In the genomic region with DNA sequence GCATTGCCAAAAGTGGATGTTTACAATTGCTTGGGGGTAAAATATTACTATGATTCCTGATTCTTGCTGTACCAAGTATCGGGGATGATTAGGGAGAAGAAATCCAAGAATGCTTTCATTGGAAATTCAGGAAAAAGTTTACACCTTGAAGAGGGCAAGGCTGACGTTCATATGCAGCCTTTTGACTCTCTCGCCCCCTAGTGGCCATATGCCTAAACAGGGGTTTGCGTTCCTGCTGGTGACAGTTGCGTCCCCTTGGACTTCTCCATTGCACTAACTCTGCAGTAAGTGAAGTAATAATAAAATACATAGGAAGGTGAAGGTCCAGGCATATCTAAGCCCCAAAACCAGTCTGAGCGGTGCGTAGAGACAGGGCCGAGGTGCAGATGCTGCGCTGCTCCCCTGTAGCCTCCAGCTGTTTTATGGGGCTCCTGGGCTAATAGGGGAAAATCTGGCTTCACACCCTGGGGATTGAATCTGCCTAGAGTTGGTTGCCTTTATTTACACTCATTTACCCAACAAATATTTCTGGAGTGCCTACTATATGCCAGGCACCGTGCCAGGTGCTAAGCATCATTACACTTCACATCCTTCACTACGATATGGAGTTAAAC, we compare ENCODE assay signal across 1 cellular context.
TF ChIP-seq lines count a peak whose summit lies in the region.

No MANE protein-coding gene starts in this region.

TF ChIP-seq in HEK293, 187 proteins besides CTCF, POLR2A, EP300 and RAD21 (continued from another document):
- TF ChIP-seq, protein P1, sequence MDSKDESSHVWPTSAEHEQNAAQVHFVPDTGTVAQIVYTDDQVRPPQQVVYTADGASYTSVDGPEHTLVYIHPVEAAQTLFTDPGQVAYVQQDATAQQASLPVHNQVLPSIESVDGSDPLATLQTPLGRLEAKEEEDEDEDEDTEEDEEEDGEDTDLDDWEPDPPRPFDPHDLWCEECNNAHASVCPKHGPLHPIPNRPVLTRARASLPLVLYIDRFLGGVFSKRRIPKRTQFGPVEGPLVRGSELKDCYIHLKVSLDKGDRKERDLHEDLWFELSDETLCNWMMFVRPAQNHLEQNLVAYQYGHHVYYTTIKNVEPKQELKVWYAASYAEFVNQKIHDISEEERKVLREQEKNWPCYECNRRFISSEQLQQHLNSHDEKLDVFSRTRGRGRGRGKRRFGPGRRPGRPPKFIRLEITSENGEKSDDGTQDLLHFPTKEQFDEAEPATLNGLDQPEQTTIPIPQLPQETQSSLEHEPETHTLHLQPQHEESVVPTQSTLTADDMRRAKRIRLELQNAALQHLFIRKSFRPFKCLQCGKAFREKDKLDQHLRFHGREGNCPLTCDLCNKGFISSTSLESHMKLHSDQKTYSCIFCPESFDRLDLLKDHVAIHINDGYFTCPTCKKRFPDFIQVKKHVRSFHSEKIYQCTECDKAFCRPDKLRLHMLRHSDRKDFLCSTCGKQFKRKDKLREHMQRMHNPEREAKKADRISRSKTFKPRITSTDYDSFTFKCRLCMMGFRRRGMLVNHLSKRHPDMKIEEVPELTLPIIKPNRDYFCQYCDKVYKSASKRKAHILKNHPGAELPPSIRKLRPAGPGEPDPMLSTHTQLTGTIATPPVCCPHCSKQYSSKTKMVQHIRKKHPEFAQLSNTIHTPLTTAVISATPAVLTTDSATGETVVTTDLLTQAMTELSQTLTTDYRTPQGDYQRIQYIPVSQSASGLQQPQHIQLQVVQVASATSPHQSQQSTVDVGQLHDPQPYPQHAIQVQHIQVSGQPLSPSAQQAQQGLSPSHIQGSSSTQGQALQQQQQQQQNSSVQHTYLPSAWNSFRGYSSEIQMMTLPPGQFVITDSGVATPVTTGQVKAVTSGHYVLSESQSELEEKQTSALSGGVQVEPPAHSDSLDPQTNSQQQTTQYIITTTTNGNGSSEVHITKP (tag by site-specific recombination; IDR thresholded peaks at IDR 0.05), result peak; percentile 11; the same call in 1 of the 2 replicates
- no peak for TF ChIP-seq MYNN (tag by site-specific recombination; IDR thresholded peaks at IDR 0.05; ENCODE audit: borderline replicate concordance)
- peak; percentile 14; the same call in 1 of the 2 replicates for TF ChIP-seq ZBTB8A (tag by site-specific recombination; IDR thresholded peaks at IDR 0.05)
